In the genomic region with DNA sequence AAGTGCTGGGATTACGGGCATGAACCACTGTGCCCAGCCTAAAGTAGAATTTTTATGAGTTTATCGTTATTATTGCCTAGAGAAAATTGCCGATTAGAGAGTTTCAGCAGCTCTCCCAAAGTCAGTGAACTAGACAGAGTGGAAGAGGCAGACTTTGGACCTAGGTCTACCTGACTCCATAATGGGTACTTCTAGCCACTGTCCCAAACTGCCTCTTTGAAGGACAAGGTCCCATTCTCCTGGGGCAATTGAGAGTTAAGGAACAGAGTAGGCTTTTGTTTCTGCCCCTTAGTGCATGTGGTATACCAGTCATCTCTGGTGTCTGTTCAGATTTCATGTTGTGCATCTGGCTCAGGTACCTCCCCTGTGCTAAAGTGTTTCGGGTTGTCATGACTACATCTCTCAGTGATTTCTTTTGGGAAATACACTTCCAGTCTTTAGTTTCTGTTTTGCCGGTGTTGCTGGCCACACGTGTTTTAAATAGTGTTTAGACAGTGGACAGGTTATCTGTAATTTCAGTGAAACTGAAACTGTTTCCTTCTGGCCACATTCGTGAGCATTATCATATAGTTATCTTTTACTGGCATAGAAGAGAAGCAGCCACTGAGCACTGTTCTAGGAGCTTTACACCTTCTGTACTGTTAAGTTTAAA, we compare ENCODE assay signal across 8 cellular contexts.
DNase-seq lines count a peak whose midpoint lies in the region; ATAC-seq lines count a peak whose summit lies in the region.

No MANE protein-coding gene starts in this region.

- peak; percentile 97 for ATAC-seq in HG02938 (IDR thresholded peaks at IDR 0.05; ENCODE audit: unreplicated experiment)

- no peaks in the 10 kb centered on the region for H3K9me3 ChIP-seq in mucosa of stomach (ENCODE audit: control insufficient read depth, low read length)
- no peaks in the 10 kb centered on the region for H3K9me3 ChIP-seq in HAP-1

- H3K27me3 Mint-ChIP-seq in T-helper 2 cell treated with Interferon-gamma antibody and Interleukin-4, amounts not matched to agents 5 μg/mL and 100 μg/mL, for 36 hours (ENCODE audit: low read depth), result peaks cover 2% of the 10 kb centered on the region

- H3K4me3 Mint-ChIP-seq in T-helper 2 cell treated with Interferon-gamma antibody and Interleukin-4, amounts not matched to agents 5 μg/mL and 100 μg/mL, for 36 hours, result peak overlapping the region; percentile 53

- DNase-seq in DMS53 (lab: John Stamatoyannopoulos, UW) (peak; percentile 43), DMS53 treated with DMSO at 0.1 percent for 48 hours (lab: John Stamatoyannopoulos, UW; ENCODE audit: unreplicated experiment) (no peak), SIG-M5 treated with dmso at 0.1 percent for 504 hours (lab: John Stamatoyannopoulos, UW; ENCODE audit: unreplicated experiment) (no peak), HAP-1 (ENCODE audit: low spot score in 2 of 2) (no peak), NCI-H2081 treated with DMSO at 0.1 percent for 48 hours (lab: John Stamatoyannopoulos, UW) (no peak)
- DNase-seq in T-helper 2 cell treated with Interferon-gamma antibody and Interleukin-4, amounts not matched to agents 5 μg/mL and 100 μg/mL, for 36 hours (ENCODE audit: low spot score), result no peak

- in situ Hi-C loops in HAP-1 (cut with MboI; ENCODE audit: low sequenced_read_pairs), result no loop called here

- no peak overlapping the region for H3K27ac Mint-ChIP-seq in T-helper 2 cell treated with Interferon-gamma antibody and Interleukin-4, amounts not matched to agents 5 μg/mL and 100 μg/mL, for 36 hours

- no peaks in the 10 kb centered on the region for H3K36me3 Mint-ChIP-seq in T-helper 2 cell treated with Interferon-gamma antibody and Interleukin-4, amounts not matched to agents 5 μg/mL and 100 μg/mL, for 36 hours (ENCODE audit: low read depth)

- H3K9ac ChIP-seq in mucosa of stomach (ENCODE audit: low read length), result peak overlapping the region; percentile 13

- peaks cover 9% of the 10 kb centered on the region for H3K4me1 ChIP-seq in mucosa of stomach (ENCODE audit: control insufficient read depth, insufficient read depth, low read length)
- H3K4me1 ChIP-seq in HAP-1, result no peaks in the 10 kb centered on the region

- no peaks in the 10 kb centered on the region for H3K9me3 Mint-ChIP-seq in T-helper 2 cell treated with Interferon-gamma antibody and Interleukin-4, amounts not matched to agents 5 μg/mL and 100 μg/mL, for 36 hours

- H3K27me3 ChIP-seq in mucosa of stomach (ENCODE audit: control insufficient read depth, insufficient read depth, low read length), result no peaks in the 10 kb centered on the region
- no peaks in the 10 kb centered on the region for H3K27me3 ChIP-seq in HAP-1 (ENCODE audit: low read depth)

- H3K36me3 ChIP-seq in mucosa of stomach (ENCODE audit: control insufficient read depth, insufficient read depth, low read length), result no peaks in the 10 kb centered on the region
- no peaks in the 10 kb centered on the region for H3K36me3 ChIP-seq in HAP-1 (replicated peaks)

- H3K4me3 ChIP-seq in mucosa of stomach (ENCODE audit: low read length), result no peak overlapping the region
- H3K4me3 ChIP-seq in HAP-1, result no peak overlapping the region

- peaks cover 9% of the 10 kb centered on the region for H3K4me1 Mint-ChIP-seq in T-helper 2 cell treated with Interferon-gamma antibody and Interleukin-4, amounts not matched to agents 5 μg/mL and 100 μg/mL, for 36 hours (ENCODE audit: low read depth)
